In the genomic region with DNA sequence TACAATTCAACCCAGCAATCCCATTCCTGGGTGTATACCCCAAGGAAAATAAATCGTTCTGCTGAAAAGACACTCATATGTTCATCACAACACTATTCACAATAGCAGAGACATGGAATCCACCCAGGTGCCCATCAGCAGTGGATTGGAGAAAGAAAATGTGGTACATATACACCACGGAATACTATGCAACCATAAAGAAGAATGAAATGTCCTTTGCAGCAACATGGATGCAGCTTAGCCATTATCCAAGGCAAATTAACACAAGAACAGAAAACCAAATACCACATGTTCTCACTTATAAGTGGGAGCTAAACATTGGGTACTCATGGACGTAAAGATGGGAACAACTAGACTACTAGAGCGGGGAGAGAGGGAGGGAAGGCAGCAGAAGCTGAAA, we compare ENCODE assay signal across 25 cellular contexts.
"Had no signal": no experiment of that assay in that cellular context is flagged by ENCODE, and none has a peak within 500 bp of the region (broad histone marks: within the 10 kb centered on the region; RNA-seq: fewer than 3 reads in every experiment).

No MANE protein-coding gene starts in this region.

- H3K79me2 ChIP-seq: hepatocyte had no signal

- H3K4me2 ChIP-seq: hepatocyte had no signal

- H3K4me1 ChIP-seq: colonic mucosa, esophagus muscularis mucosa, esophagus squamous epithelium, foreskin keratinocyte, gastrocnemius medialis, gastroesophageal sphincter, heart left ventricle, heart right ventricle had no signal

- H3K27me3 ChIP-seq: colonic mucosa, heart left ventricle, hepatocyte had no signal

- H3K9me3 ChIP-seq: colonic mucosa, esophagus squamous epithelium, gastrocnemius medialis had no signal

- H3K27ac ChIP-seq: colonic mucosa, coronary artery, dorsolateral prefrontal cortex, epithelial cell of prostate, esophagus muscularis mucosa, esophagus squamous epithelium, foreskin keratinocyte, gastrocnemius medialis, gastroesophageal sphincter, heart left ventricle, heart right ventricle, hepatocyte had no signal

- ATAC-seq: effector memory CD8-positive, alpha-beta T cell; esophagus mucosa; foreskin keratinocyte; gastrocnemius medialis; gastroesophageal sphincter; heart left ventricle; heart right ventricle had no signal

- H3K4me3 ChIP-seq: colonic mucosa, coronary artery, dorsolateral prefrontal cortex, esophagus muscularis mucosa, esophagus squamous epithelium, gastrocnemius medialis, gastroesophageal sphincter, heart left ventricle, heart right ventricle, hepatocyte had no signal

- H3K36me3 ChIP-seq: colonic mucosa, esophagus muscularis mucosa, esophagus squamous epithelium, gastrocnemius medialis, gastroesophageal sphincter, heart left ventricle, heart right ventricle had no signal

- H2AFZ ChIP-seq: hepatocyte had no signal

- DNase-seq: colonic mucosa; cortex of kidney; dermis blood vessel endothelial cell; dorsolateral prefrontal cortex; effector CD4-positive, alpha-beta T cell; effector CD8-positive, alpha-beta T cell; effector memory CD4-positive, alpha-beta T cell; effector memory CD8-positive, alpha-beta T cell; endodermal cell; erythroblast; esophagus squamous epithelium; foreskin fibroblast; foreskin keratinocyte; foreskin melanocyte; gastrocnemius medialis; glutamatergic neuron; head of caudate nucleus; heart left ventricle; heart right ventricle had no signal
